10 cellular contexts compared by ENCODE assay signal in the genomic region with DNA sequence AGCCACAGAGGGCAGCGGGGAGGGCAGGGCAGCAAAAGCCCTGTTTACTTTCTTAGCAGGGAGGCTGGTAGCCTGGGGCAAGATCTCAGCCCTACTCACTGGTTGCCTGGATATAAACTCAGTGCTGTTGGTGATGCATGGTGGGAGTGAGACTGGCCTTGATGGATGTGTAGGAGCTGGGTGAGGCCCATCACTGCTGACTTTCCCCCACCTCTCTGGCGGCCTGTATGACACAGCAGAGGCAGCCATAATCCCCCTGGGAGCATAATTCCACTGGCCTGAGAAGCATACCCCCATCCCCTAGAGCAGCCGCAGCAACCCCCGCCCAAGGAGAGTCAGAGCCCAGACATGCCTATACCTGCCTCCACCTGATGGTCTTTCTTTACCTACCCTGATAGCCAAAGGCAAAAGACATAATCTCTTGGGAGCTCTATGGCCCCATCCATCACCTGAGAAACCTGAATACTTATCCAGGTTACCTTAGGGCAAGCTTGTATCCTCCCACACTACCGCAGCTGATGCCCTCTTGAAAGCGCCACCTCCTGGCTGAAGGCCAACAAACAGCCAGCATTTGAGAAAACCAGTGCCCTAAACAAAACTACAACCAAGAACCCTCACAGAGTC. TPM values are rescaled to one million over a fixed set of nuclear protein-coding genes. Genes with fewer than 3 reads are reported as not detected.
DNase-seq lines count a peak whose midpoint lies in the region; ATAC-seq, FAIRE-seq and TF ChIP-seq lines count a peak whose summit lies in the region.
"Had no signal": no experiment of that assay in that cellular context is flagged by ENCODE, and none has a peak within 500 bp of the region (broad histone marks: within the 10 kb centered on the region; RNA-seq: fewer than 3 reads in every experiment).

No MANE protein-coding gene starts in this region.

- H3K9me3 ChIP-seq in NT2/D1 (ENCODE audit: insufficient read depth, low read length), result peaks cover 13% of the 10 kb centered on the region
- peaks cover 6% of the 10 kb centered on the region for H3K9me3 ChIP-seq in SJCRH30 (replicated peaks)
- H3K9me3 ChIP-seq in upper lobe of left lung, result no peaks in the 10 kb centered on the region

- DNase-seq in COLO668 (lab: John Stamatoyannopoulos, UW; ENCODE audit: unreplicated experiment) (peak; percentile 42), GM12891 (ENCODE audit: insufficient read length, low spot score) (no peak), NT2/D1 (ENCODE audit: low read depth, low spot score) (peak; percentile 81), epithelial cell of prostate (ENCODE audit: low read depth, low spot score) (peak; percentile 79), SJCRH30 (no peak), upper lobe of left lung (no peak), foreskin fibroblast (no peak)
- DNase-seq: posterior cingulate gyrus had no signal

- H3K4me1 ChIP-seq in NT2/D1 (ENCODE audit: insufficient read depth, insufficient read length) (peaks cover 7% of the 10 kb centered on the region), SJCRH30 (no peaks in the 10 kb centered on the region; the same call in 1 of the 2 replicates), upper lobe of left lung (no peaks in the 10 kb centered on the region)

- TF ChIP-seq POLR2A in GM12891 (IDR thresholded peaks at IDR 0.05; ENCODE audit: low read depth, low read length), result no peak
- no peak for TF ChIP-seq POLR2A in upper lobe of left lung (IDR thresholded peaks at IDR 0.05)

- 73 to 96% methylated on average over 3 to 5 of the region's 6 CpGs for WGBS in upper lobe of left lung, 2 donors

- no peak overlapping the region for H3K9ac ChIP-seq in NT2/D1 (ENCODE audit: insufficient read length, low read depth)

- H3K36me3 ChIP-seq in NT2/D1 (ENCODE audit: insufficient read depth, insufficient read length, low read length), result no peaks in the 10 kb centered on the region
- H3K36me3 ChIP-seq in SJCRH30, result no peaks in the 10 kb centered on the region
- no peaks in the 10 kb centered on the region for H3K36me3 ChIP-seq in upper lobe of left lung

- H3K27me3 ChIP-seq in NT2/D1 (ENCODE audit: insufficient read depth, insufficient read length) (no peaks in the 10 kb centered on the region), SJCRH30 (no peaks in the 10 kb centered on the region), upper lobe of left lung (no peaks in the 10 kb centered on the region)

- FAIRE-seq in GM12891 (lab: Jason Lieb, UNC), result peak; percentile 40
- FAIRE-seq: RCC 7860 had no signal

- no peak for TF ChIP-seq CTCF in upper lobe of left lung (IDR thresholded peaks at IDR 0.05)
- no peak for TF ChIP-seq CTCF in foreskin fibroblast (IDR thresholded peaks at IDR 0.05; ENCODE audit: low read depth, low read length)

- no peak for ATAC-seq in HG02870 (IDR thresholded peaks at IDR 0.05; ENCODE audit: unreplicated experiment)
- ATAC-seq in upper lobe of left lung (ENCODE audit: low FRiP score in 2 of 2), result no peak

- no peak overlapping the region for H3K4me3 ChIP-seq in NT2/D1 (ENCODE audit: insufficient read length, low read depth)
- no peak overlapping the region for H3K4me3 ChIP-seq in SJCRH30
- H3K4me3 ChIP-seq in upper lobe of left lung, result no peak overlapping the region
- no peak overlapping the region for H3K4me3 ChIP-seq in foreskin fibroblast (ENCODE audit: low read depth in 1 of 2, low read length in 2 of 2)

- no peak for TF ChIP-seq EP300 in upper lobe of left lung (IDR thresholded peaks at IDR 0.05)

- H3K27ac ChIP-seq in epithelial cell of prostate (no peak overlapping the region), SJCRH30 (no peak overlapping the region), upper lobe of left lung (no peak overlapping the region)

TF ChIP-seq in GM12891, 5 proteins besides CTCF, POLR2A, EP300 and RAD21:
- no peak for TF ChIP-seq POLR2AphosphoS5 (IDR thresholded peaks at IDR 0.05; ENCODE audit: low read depth, low read length)
- TF ChIP-seq PAX5 (IDR thresholded peaks at IDR 0.05; ENCODE audit: insufficient read depth, low read length, severe bottlenecking), result no peak
- TF ChIP-seq TAF1 (IDR thresholded peaks at IDR 0.05; ENCODE audit: low read depth, low read length), result no peak
- TF ChIP-seq SPI1 (IDR thresholded peaks at IDR 0.05; ENCODE audit: low read depth, low read length), result no peak
- no peak for TF ChIP-seq POU2F2 (IDR thresholded peaks at IDR 0.05; ENCODE audit: low read depth, low read length)

RNA-seq across cellular contexts. Expression of a gene that starts 59.3 kb away (rescaled TPM):
- 0.05 TPM for polyA plus RNA-seq in GM12891 (2012; ENCODE audit: low read depth, missing spikeins)
- total RNA-seq in SJCRH30 (2014; rRNA removed; shearing (Covaris generic)), result not detected in 2 replicates
- total RNA-seq in upper lobe of left lung, result 10 to 100 TPM in 1 of 6 donors, 1 to 10 TPM in 4, under 1 TPM in 1; 0.72 to 22.3 (median 4.1) TPM

RNA-seq across cellular contexts. Expression of a gene that starts 59.4 kb away (rescaled TPM):
- 12.3 TPM for polyA plus RNA-seq in GM12891 (2012; ENCODE audit: low read depth, missing spikeins)
- 23.7 and 27.1 TPM in 2 replicates for total RNA-seq in SJCRH30 (2014; rRNA removed; shearing (Covaris generic))
- 10 to 100 TPM in 5 of 6 donors, 1 to 10 TPM in 1; 5.2 to 48.4 (median 20.5) TPM for total RNA-seq in upper lobe of left lung

Comparison
In these comparisons a context has a peak if more than half of its experiments do, and no peak if none do; other contexts are left out.
1. DNase-seq: peak in COLO668 (single experiment), NT2/D1 (single experiment) and epithelial cell of prostate (single experiment); none in GM12891 (single experiment), SJCRH30 (0 of 2), upper lobe of left lung (0 of 2) and foreskin fibroblast (0 of 2).